ENCODE assay signal across 5 cellular contexts in genomic region chr5:58541935-58542334, GRCh38. TPM values are rescaled to one million over a fixed set of nuclear protein-coding genes. Genes with fewer than 3 reads are reported as not detected.
"Had no signal": no experiment of that assay in that cellular context is flagged by ENCODE, and none has a peak within 500 bp of the region (broad histone marks: within the 10 kb centered on the region; RNA-seq: fewer than 3 reads in every experiment).

No MANE protein-coding gene starts in this region.

RNA-seq across cellular contexts. Expression of gene RAB3C, which starts 40.9 kb away (rescaled TPM):
- total RNA-seq: HepG2, HT-29, HT1080, IMR-90, K562 had no signal
- polyA plus RNA-seq: HepG2, IMR-90, K562 had no signal

RNA-seq across cellular contexts. Expression of gene GAPT, which starts 50.7 kb away (rescaled TPM):
- total RNA-seq: HepG2, HT-29, HT1080, IMR-90, K562 had no signal
- polyA plus RNA-seq: HepG2, IMR-90, K562 had no signal
